ENCODE assay signal across 33 cellular contexts in genomic region chr17:27921599-27921998, GRCh38.
"Had no signal": no experiment of that assay in that cellular context is flagged by ENCODE, and none has a peak within 500 bp of the region (broad histone marks: within the 10 kb centered on the region; RNA-seq: fewer than 3 reads in every experiment).

No MANE protein-coding gene starts in this region.

- FAIRE-seq: astrocyte, bronchial epithelial cell had no signal

- DNase-seq: activated effector memory CD4-positive, alpha-beta T cell treated with anti-CD3 and anti-CD28 coated beads, Interleukin-2, amount 50 U/mL, for 16 hours; activated effector memory CD4-positive, alpha-beta T cell treated with Interleukin-2 at 50 U/mL for 16 hours; activated gamma-delta T cell; activated gamma-delta T cell treated with Interleukin-2 at 50 U/mL for 16 hours; activated naive CD4-positive, alpha-beta T cell; activated naive CD4-positive, alpha-beta T cell treated with anti-CD3 and anti-CD28 coated beads for 36 hours; activated naive CD4-positive, alpha-beta T cell treated with anti-CD3 and anti-CD28 coated beads, Interleukin-2, amount 10 ng/mL, durations not matched to agents 7 days and 5 days; activated naive CD4-positive, alpha-beta T cell treated with anti-CD3 and anti-CD28 coated beads, Interleukin-2, amount 50 U/mL, for 16 hours; activated naive CD4-positive, alpha-beta T cell treated with Interleukin-2 at 50 U/mL for 16 hours; activated naive CD8-positive, alpha-beta T cell treated with anti-CD3 and anti-CD28 coated beads for 36 hours; activated naive CD8-positive, alpha-beta T cell treated with anti-CD3 and anti-CD28 coated beads, Interleukin-2, amount 10 ng/mL, durations not matched to agents 7 days and 5 days; activated naive CD8-positive, alpha-beta T cell treated with anti-CD3 and anti-CD28 coated beads, Interleukin-2, amount 50 U/mL, for 24 hours; activated T-cell treated with anti-CD3 and anti-CD28 coated beads, Interleukin-2, amount 50 U/mL, for 24 hours; activated T-cell treated with anti-CD3 and anti-CD28 coated beads, Interleukin-2, amount 50 U/mL, for 4 hours; activated T-cell treated with anti-CD3 and anti-CD28 coated beads, Interleukin-2, amount 50 U/mL, for 48 hours; activated T-cell treated with anti-CD3 and anti-CD28 coated beads, Interleukin-2, amount 50 U/mL, for 72 hours; adrenal gland; amniotic stem cell; amygdala; anterior cingulate cortex; aorta; body of pancreas; brain microvascular endothelial cell; caudate nucleus; central memory CD4-positive, alpha-beta T cell; cerebellar nuclear complex had no signal

- H3K36me3 ChIP-seq: adrenal gland, ascending aorta, brain microvascular endothelial cell, breast epithelium, cardiac muscle cell had no signal

- H3K4me1 ChIP-seq: ascending aorta, body of pancreas, breast epithelium had no signal

- H3K4me3 ChIP-seq: adrenal gland, ascending aorta, body of pancreas, breast epithelium, cardiac muscle cell had no signal

- H3K9me3 ChIP-seq: adrenal gland, ascending aorta, body of pancreas, breast epithelium had no signal

- H3K27ac ChIP-seq: ascending aorta, body of pancreas, brain microvascular endothelial cell, breast epithelium, cardiac muscle cell had no signal

- ATAC-seq: activated naive CD4-positive, alpha-beta T cell treated with anti-CD3 and anti-CD28 coated beads, Interleukin-2, amount 50 U/mL, for 72 hours; activated naive CD8-positive, alpha-beta T cell treated with anti-CD3 and anti-CD28 coated beads, Interleukin-2, amount 50 U/mL, for 24 hours; activated T-cell treated with anti-CD3 and anti-CD28 coated beads, Interleukin-2, amount 50 U/mL, for 4 hours; activated T-cell treated with anti-CD3 and anti-CD28 coated beads, Interleukin-2, amount 50 U/mL, for 72 hours; activated T-helper 17 cell treated with anti-CD3 and anti-CD28 coated beads, Interleukin-2, amount 50 U/mL, for 72 hours; body of pancreas had no signal
